15 cellular contexts compared by ENCODE assay signal in genomic region chr18:58960946-58961722, GRCh38.
DNase-seq lines count a peak whose midpoint lies in the region; ATAC-seq and TF ChIP-seq lines count a peak whose summit lies in the region.
"Had no signal": no experiment of that assay in that cellular context is flagged by ENCODE, and none has a peak within 500 bp of the region (broad histone marks: within the 10 kb centered on the region; RNA-seq: fewer than 3 reads in every experiment).

No MANE protein-coding gene starts in this region.

- no peaks in the 10 kb centered on the region for H3K9me3 ChIP-seq in psoas muscle
- H3K9me3 ChIP-seq: MG63, pancreas, spleen had no signal

- peak overlapping the region; percentile 50 for H3K27ac Mint-ChIP-seq in endothelial cell (ENCODE audit: unreplicated experiment)
- H3K27ac Mint-ChIP-seq: CD4-positive, alpha-beta memory T cell had no signal

- no peaks in the 10 kb centered on the region for H3K27me3 ChIP-seq in psoas muscle (ENCODE audit: insufficient read depth in 3 of 3, low read length in 2 of 3)
- H3K27me3 ChIP-seq: MG63, pancreas, spleen had no signal

- peak overlapping the region; percentile 56 for H3K27ac ChIP-seq in psoas muscle
- H3K27ac ChIP-seq: pancreas had no signal

- intact Hi-C loops in psoas muscle (cut with DNase I) (no loop called here), lower leg skin (cut with DNase I; ENCODE audit: low total_unique reads) (no loop called here)

- H3K4me3 Mint-ChIP-seq in endothelial cell (ENCODE audit: unreplicated experiment): no peak overlapping the region
- H3K4me3 Mint-ChIP-seq: CD4-positive, alpha-beta memory T cell had no signal

- peaks cover 6% of the 10 kb centered on the region for H3K27me3 Mint-ChIP-seq in endothelial cell (ENCODE audit: unreplicated experiment)

- peak; percentile 12 to 14 for DNase-seq in activated CD4-positive, alpha-beta T cell treated with anti-CD3 and anti-CD28 coated beads, Interleukin-2, amount 50 U/mL, for 48 hours
- DNase-seq in activated CD4-positive, alpha-beta T cell treated with anti-CD3 and anti-CD28 coated beads, Interleukin-2, amount 50 U/mL, for 1 hour: no peak
- DNase-seq in endothelial cell (ENCODE audit: low spot score) (no peak), psoas muscle (peak; percentile 23 to 66), lower leg skin (ENCODE audit: low spot score in 2 of 2) (no peak)
- DNase-seq: CD4-positive, alpha-beta memory T cell; EL; MG63; NCI-H2029 treated with DMSO at 0.1 percent for 48 hours; NCI-H524 treated with DMSO at 0.1 percent for 48 hours; pancreas; spleen had no signal

- peaks cover 3 to 16% of the 10 kb centered on the region in 2 donors for H3K36me3 ChIP-seq in psoas muscle (ENCODE audit: insufficient read depth in 1 of 2, low read depth in 1 of 2)
- H3K36me3 ChIP-seq: pancreas had no signal

- H3K4me3 ChIP-seq in psoas muscle: no peak overlapping the region
- H3K4me3 ChIP-seq in lower leg skin (ENCODE audit: low read depth, poor library complexity, severe bottlenecking): no peak overlapping the region
- H3K4me3 ChIP-seq: MG63, pancreas, spleen had no signal

- H3K4me1 Mint-ChIP-seq in endothelial cell (ENCODE audit: unreplicated experiment): peaks cover 17% of the 10 kb centered on the region

- no peak for TF ChIP-seq POLR2A in lower leg skin (IDR thresholded peaks at IDR 0.05)

- H3K9me3 Mint-ChIP-seq in endothelial cell (ENCODE audit: unreplicated experiment): no peaks in the 10 kb centered on the region
- H3K9me3 Mint-ChIP-seq: CD4-positive, alpha-beta memory T cell had no signal

- 73 to 88% (median 75%) methylated on average over 14 of the region's 14 CpGs for WGBS in psoas muscle, 3 donors
- WGBS in lower leg skin, 2 donors: 88 to 91% methylated on average over 14 of the region's 14 CpGs

- peaks cover 27% of the 10 kb centered on the region for H3K36me3 Mint-ChIP-seq in endothelial cell (ENCODE audit: low read depth, unreplicated experiment)
- H3K36me3 Mint-ChIP-seq: CD4-positive, alpha-beta memory T cell had no signal

- ATAC-seq in HG02852 (IDR thresholded peaks at IDR 0.05; ENCODE audit: unreplicated experiment) (peak; percentile 33), psoas muscle (peak; percentile 87 to 96 (median 92)), GM18517 (IDR thresholded peaks at IDR 0.05; ENCODE audit: unreplicated experiment) (no peak), GM18520 (IDR thresholded peaks at IDR 0.05; ENCODE audit: unreplicated experiment) (no peak)
- ATAC-seq: pancreas had no signal

- no peak for TF ChIP-seq CTCF in endothelial cell (IDR thresholded peaks at IDR 0.05; ENCODE audit: unreplicated experiment)
- TF ChIP-seq CTCF in psoas muscle (IDR thresholded peaks at IDR 0.05): no peak
- no peak for TF ChIP-seq CTCF in lower leg skin (IDR thresholded peaks at IDR 0.05)

- H3K4me1 ChIP-seq in psoas muscle: peaks cover 17% of the 10 kb centered on the region
- H3K4me1 ChIP-seq: pancreas had no signal

Comparison
In these comparisons a context has a peak if more than half of its experiments do, and no peak if none do; other contexts are left out.
1. DNase-seq: peak in activated CD4-positive, alpha-beta T cell treated with anti-CD3 and anti-CD28 coated beads, Interleukin-2, amount 50 U/mL, for 48 hours (2 of 2) and psoas muscle (2 of 2); none in activated CD4-positive, alpha-beta T cell treated with anti-CD3 and anti-CD28 coated beads, Interleukin-2, amount 50 U/mL, for 1 hour (single experiment), endothelial cell (single experiment) and lower leg skin (0 of 2).
2. ATAC-seq: peak in HG02852 (single experiment) and psoas muscle (4 of 4); none in GM18517 (single experiment) and GM18520 (single experiment).